In genomic region chr12:14410841-14411569, GRCh38 we compare ENCODE assay signal across 12 cellular contexts. TPM values are rescaled to one million over a fixed set of nuclear protein-coding genes. Genes with fewer than 3 reads are reported as not detected.
DNase-seq lines count a peak whose midpoint lies in the region; ATAC-seq, FAIRE-seq and TF ChIP-seq lines count a peak whose summit lies in the region.
"Had no signal": no experiment of that assay in that cellular context is flagged by ENCODE, and none has a peak within 500 bp of the region (broad histone marks: within the 10 kb centered on the region; RNA-seq: fewer than 3 reads in every experiment).

No MANE protein-coding gene starts in this region.

- no peak for DNase-seq in GM12892 (ENCODE audit: insufficient read length)
- DNase-seq in NCI-H2081 treated with DMSO at 0.1 percent for 48 hours (lab: John Stamatoyannopoulos, UW), result peak; percentile 65
- DNase-seq in activated naive CD4-positive, alpha-beta T cell treated with anti-CD3 and anti-CD28 coated beads, Interleukin-2, amount 50 U/mL, for 72 hours (ENCODE audit: low spot score in 2 of 2), result no peak
- DNase-seq in mucosa of descending colon, result no peak
- DNase-seq in cortex of kidney (lab: John Stamatoyannopoulos, UW), result no peak
- DNase-seq: DMS53; NCI-H1436 treated with DMSO at 0.1 percent for 48 hours; stimulated activated CD4-positive, alpha-beta T cell treated with anti-CD3 and anti-CD28 coated beads, Interleukin-15, amount 100 ng/mL, for 24 hours had no signal

- H3K36me3 Mint-ChIP-seq in activated naive CD4-positive, alpha-beta T cell treated with anti-CD3 and anti-CD28 coated beads, Interleukin-2, amount 50 U/mL, for 72 hours, result peaks cover 0 to 17% of the 10 kb centered on the region in 2 donors

- ATAC-seq in activated naive CD4-positive, alpha-beta T cell treated with anti-CD3 and anti-CD28 coated beads, Interleukin-2, amount 50 U/mL, for 72 hours, result peak; percentile 36 to 64
- peak; percentile 53 for ATAC-seq in mucosa of descending colon
- no peak for ATAC-seq in HG03469 (IDR thresholded peaks at IDR 0.05; ENCODE audit: unreplicated experiment)
- no peak for ATAC-seq in HG03460 (IDR thresholded peaks at IDR 0.05; ENCODE audit: unreplicated experiment)

- no peaks in the 10 kb centered on the region for H3K9me3 Mint-ChIP-seq in activated naive CD4-positive, alpha-beta T cell treated with anti-CD3 and anti-CD28 coated beads, Interleukin-2, amount 50 U/mL, for 72 hours
- H3K9me3 Mint-ChIP-seq: dendritic cell treated with granulocyte-macrophage colony-stimulating factor and Interleukin-4, amounts not matched to agents 40 ng/mL and 50 ng/mL, for 4 days had no signal

- intact Hi-C loops in mucosa of descending colon (cut with DNase I, micrococcal nuclease), result no loop called here

- peaks cover 5% of the 10 kb centered on the region for H3K4me1 ChIP-seq in mucosa of descending colon (ENCODE audit: low read depth)

- H3K4me3 ChIP-seq in mucosa of descending colon, result no peak overlapping the region

- H3K36me3 ChIP-seq in mucosa of descending colon (ENCODE audit: low read depth), result no peaks in the 10 kb centered on the region

- FAIRE-seq in GM12892 (lab: Jason Lieb, UNC), result no peak
- FAIRE-seq: HTR-8/SVneo had no signal

- H3K9me3 ChIP-seq in mucosa of descending colon, result no peaks in the 10 kb centered on the region

- 0 out of 2 replicates have a peak, but pooled peaks have one; percentile 23 for TF ChIP-seq POLR2A in GM12892 (IDR thresholded peaks at IDR 0.05; ENCODE audit: low read depth, low read length)

- peak overlapping the region in 1 of 2 donors; percentile 42 for H3K27ac Mint-ChIP-seq in activated naive CD4-positive, alpha-beta T cell treated with anti-CD3 and anti-CD28 coated beads, Interleukin-2, amount 50 U/mL, for 72 hours
- H3K27ac Mint-ChIP-seq: dendritic cell treated with granulocyte-macrophage colony-stimulating factor and Interleukin-4, amounts not matched to agents 40 ng/mL and 50 ng/mL, for 4 days had no signal

- TF ChIP-seq CTCF in mucosa of descending colon (IDR thresholded peaks at IDR 0.05), result no peak

RNA-seq across cellular contexts. Expression of gene ATF7IP, which starts 45.5 kb away (rescaled TPM):
- 12.0 TPM for polyA plus RNA-seq in GM12892 (2012; ENCODE audit: missing spikeins)
- 10 to 100 TPM; 78.1 to 85.5 TPM for total RNA-seq in activated naive CD4-positive, alpha-beta T cell treated with anti-CD3 and anti-CD28 coated beads, Interleukin-2, amount 50 U/mL, for 72 hours
- total RNA-seq in mucosa of descending colon, result 10 to 100 TPM; 40.3 to 84.1 (median 63.2) TPM

Comparison
In these comparisons a context has a peak if more than half of its experiments do, and no peak if none do; other contexts are left out.
1. ATAC-seq: peak in activated naive CD4-positive, alpha-beta T cell treated with anti-CD3 and anti-CD28 coated beads, Interleukin-2, amount 50 U/mL, for 72 hours (2 of 2) and mucosa of descending colon (single experiment); none in HG03469 (single experiment) and HG03460 (single experiment).